10 cellular contexts compared by ENCODE assay signal in the genomic region with DNA sequence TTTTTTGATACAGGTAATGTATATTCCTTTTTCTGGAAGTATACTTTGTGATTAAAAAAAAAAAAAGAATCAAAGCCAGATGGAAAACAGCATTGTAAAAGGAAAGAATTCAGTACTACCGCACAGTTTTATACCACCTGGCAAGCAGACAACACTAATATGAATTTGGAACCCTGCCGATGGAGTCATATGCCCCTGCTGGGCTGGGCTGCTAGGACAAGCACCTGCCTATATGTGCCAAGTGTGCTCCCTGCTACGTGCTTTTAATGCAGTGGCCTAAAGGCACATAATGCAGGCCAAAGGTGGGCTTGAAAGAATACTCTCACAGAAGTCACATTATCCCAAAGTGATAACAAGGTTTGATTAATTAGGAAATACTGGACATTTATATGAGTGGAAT. TPM values are rescaled to one million over a fixed set of nuclear protein-coding genes. Genes with fewer than 3 reads are reported as not detected.
DNase-seq lines count a peak whose midpoint lies in the region; ATAC-seq, FAIRE-seq and TF ChIP-seq lines count a peak whose summit lies in the region.
"Had no signal": no experiment of that assay in that cellular context is flagged by ENCODE, and none has a peak within 500 bp of the region (broad histone marks: within the 10 kb centered on the region; RNA-seq: fewer than 3 reads in every experiment).

No MANE protein-coding gene starts in this region.

- no peak for TF ChIP-seq CTCF in HFF-Myc (IDR thresholded peaks at IDR 0.05; ENCODE audit: low read depth, low read length, missing control alignments)
- peak; percentile 51 for TF ChIP-seq CTCF in endodermal cell (conservative IDR thresholded peaks at IDR 0.05)

- H3K9me3 ChIP-seq in endodermal cell (ENCODE audit: control insufficient read depth, low read length): no peaks in the 10 kb centered on the region
- H3K9me3 ChIP-seq in naive thymus-derived CD4-positive, alpha-beta T cell (ENCODE audit: control insufficient read depth in 2 of 3, low read length in 3 of 3): no peaks in the 10 kb centered on the region

- intact Hi-C loops in naive thymus-derived CD4-positive, alpha-beta T cell (cut with micrococcal nuclease): no loop called here

- DNase-seq in A172 (ENCODE audit: low spot score) (peak; percentile 60), HFF-Myc (ENCODE audit: extremely low read depth, low read depth) (peak; percentile 26), NCI-H524 (lab: John Stamatoyannopoulos, UW) (peak; percentile 9 to 48), endodermal cell (no peak), GM19239 (ENCODE audit: insufficient read length, low spot score) (no peak)
- DNase-seq in naive thymus-derived CD4-positive, alpha-beta T cell: no peak
- no peak for DNase-seq in activated effector memory CD4-positive, alpha-beta T cell treated with anti-CD3 and anti-CD28 coated beads, Interleukin-2, amount 50 U/mL, for 16 hours

- no peak overlapping the region for H3K4me3 ChIP-seq in HFF-Myc (replicated peaks; ENCODE audit: low read depth, low read length)
- H3K4me3 ChIP-seq in endodermal cell (ENCODE audit: low read length): no peak overlapping the region
- H3K4me3 ChIP-seq in naive thymus-derived CD4-positive, alpha-beta T cell (ENCODE audit: low read length): no peak overlapping the region
- H3K4me3 ChIP-seq: BLaER1 had no signal

- H3K36me3 Mint-ChIP-seq in endodermal cell (ENCODE audit: low read depth): no peaks in the 10 kb centered on the region
- H3K36me3 Mint-ChIP-seq in naive thymus-derived CD4-positive, alpha-beta T cell: no peaks in the 10 kb centered on the region

- H3K27ac Mint-ChIP-seq in endodermal cell: no peak overlapping the region
- H3K27ac Mint-ChIP-seq in naive thymus-derived CD4-positive, alpha-beta T cell: no peak overlapping the region

- CTCF ChIA-PET in naive thymus-derived CD4-positive, alpha-beta T cell (lab: Charles Lee): no interaction called here

- FAIRE-seq in GM19239 (lab: Jason Lieb, UNC): no peak

- no peaks in the 10 kb centered on the region for H3K4me1 ChIP-seq in endodermal cell (ENCODE audit: control insufficient read depth, insufficient read depth, low read length)
- H3K4me1 ChIP-seq in naive thymus-derived CD4-positive, alpha-beta T cell (ENCODE audit: control insufficient read depth in 2 of 2, insufficient read depth in 2 of 2, low read length in 2 of 2): no peaks in the 10 kb centered on the region
- H3K4me1 ChIP-seq: BLaER1 had no signal

- POLR2A ChIA-PET in naive thymus-derived CD4-positive, alpha-beta T cell (lab: Charles Lee): interaction anchor here (1.0 kb wide), 1 partner anchor 29 kb away, joined by 3 read pairs; the partner anchor contains the start of gene WAC

- no peaks in the 10 kb centered on the region for H3K36me3 ChIP-seq in endodermal cell (ENCODE audit: control insufficient read depth, insufficient read depth, low read length)
- no peaks in the 10 kb centered on the region for H3K36me3 ChIP-seq in naive thymus-derived CD4-positive, alpha-beta T cell (ENCODE audit: control insufficient read depth in 2 of 3, insufficient read depth in 3 of 3, low read length in 3 of 3)
- H3K36me3 ChIP-seq: BLaER1 had no signal

- H3K4me3 Mint-ChIP-seq in endodermal cell: no peak overlapping the region
- H3K4me3 Mint-ChIP-seq in naive thymus-derived CD4-positive, alpha-beta T cell: peak overlapping the region in 1 of 10 donors; percentile 9

- no peak overlapping the region for H3K27ac ChIP-seq in endodermal cell (ENCODE audit: low read depth, low read length)
- no peak overlapping the region for H3K27ac ChIP-seq in naive thymus-derived CD4-positive, alpha-beta T cell (ENCODE audit: low read depth, low read length)
- H3K27ac ChIP-seq: BLaER1, epithelial cell of prostate had no signal

- peaks cover 12% of the 10 kb centered on the region for H3K4me1 Mint-ChIP-seq in endodermal cell
- H3K4me1 Mint-ChIP-seq in naive thymus-derived CD4-positive, alpha-beta T cell: peaks cover 0 to 5% (median 4%) of the 10 kb centered on the region in 7 donors

- 89 to 93% methylated on average over 1 to 3 of the region's 3 CpGs for WGBS in endodermal cell (ENCODE audit: insufficient coverage in 1 of 2, insufficient read length in 1 of 2), 2 experiments

- ATAC-seq in naive thymus-derived CD4-positive, alpha-beta T cell: no peak
- ATAC-seq in HG03135 (IDR thresholded peaks at IDR 0.05; ENCODE audit: unreplicated experiment): no peak

- no peak overlapping the region for H3K9ac ChIP-seq in endodermal cell (ENCODE audit: extremely low read depth, low read length, poor library complexity, severe bottlenecking)
- H3K9ac ChIP-seq: BLaER1 had no signal

- H3K27me3 ChIP-seq in endodermal cell (ENCODE audit: control insufficient read depth, insufficient read depth, low read length, poor library complexity, severe bottlenecking): no peaks in the 10 kb centered on the region
- H3K27me3 ChIP-seq in naive thymus-derived CD4-positive, alpha-beta T cell (ENCODE audit: control insufficient read depth in 2 of 2, insufficient read depth in 2 of 2, low read length in 2 of 2): no peaks in the 10 kb centered on the region
- H3K27me3 ChIP-seq: BLaER1 had no signal

- H3K9me3 Mint-ChIP-seq in endodermal cell: no peaks in the 10 kb centered on the region
- peaks cover 0 to 2% (median 0%) of the 10 kb centered on the region in 11 donors for H3K9me3 Mint-ChIP-seq in naive thymus-derived CD4-positive, alpha-beta T cell

- peaks cover 3% of the 10 kb centered on the region for H3K27me3 Mint-ChIP-seq in endodermal cell (ENCODE audit: insufficient read depth)
- H3K27me3 Mint-ChIP-seq in naive thymus-derived CD4-positive, alpha-beta T cell: peaks cover 0 to 3% (median 0%) of the 10 kb centered on the region in 5 donors

RNA-seq across cellular contexts. Expression of gene WAC, which starts 29.8 kb away (rescaled TPM):
- 65.1 and 66.9 TPM in 2 replicates for total RNA-seq in A172 (2014; rRNA removed; shearing (Covaris generic))
- total RNA-seq in endodermal cell: 100 to 1,000 TPM; 133 TPM
- polyA plus RNA-seq in endodermal cell (2013, experiment 1 of 2): 148 TPM
- polyA plus RNA-seq in endodermal cell (2013, experiment 2 of 2): 145 TPM
- 100 to 1,000 TPM; 143 to 184 (median 179) TPM for total RNA-seq in naive thymus-derived CD4-positive, alpha-beta T cell
- polyA plus RNA-seq in naive thymus-derived CD4-positive, alpha-beta T cell: 100 to 1,000 TPM in 1 of 2 donors, 10 to 100 TPM in 1; 86.0 to 115 TPM

Comparison
In these comparisons a context has a peak if more than half of its experiments do, and no peak if none do; other contexts are left out.
1. DNase-seq: peak in A172 (single experiment), HFF-Myc (single experiment) and NCI-H524 (2 of 2); none in endodermal cell (single experiment), naive thymus-derived CD4-positive, alpha-beta T cell (0 of 9), activated effector memory CD4-positive, alpha-beta T cell treated with anti-CD3 and anti-CD28 coated beads, Interleukin-2, amount 50 U/mL, for 16 hours (single experiment) and GM19239 (single experiment).